13 cellular contexts compared by ENCODE assay signal in genomic region chr4:109547394-109547793, GRCh38.
"Had no signal": no experiment of that assay in that cellular context is flagged by ENCODE, and none has a peak within 500 bp of the region (broad histone marks: within the 10 kb centered on the region; RNA-seq: fewer than 3 reads in every experiment).

No MANE protein-coding gene starts in this region.

- DNase-seq: activated CD4-positive, alpha-beta T cell treated with anti-CD3 and anti-CD28 coated beads for 1 hour; activated CD4-positive, alpha-beta T cell treated with anti-CD3 and anti-CD28 coated beads, Interleukin-2, amount 50 U/mL, for 48 hours; activated naive CD4-positive, alpha-beta T cell; effector CD4-positive, alpha-beta T cell; hippocampal formation; kidney glomerular epithelial cell; naive B cell; posterior cingulate gyrus; right cardiac atrium; stimulated activated naive B cell treated with anti-CD40 and anti-IgM and Interleukin-4, amounts not matched to agents 10 μg/mL and 1 μg/mL and 100 μg/mL, for 72 hours; substantia nigra; trophoblast cell had no signal

- ATAC-seq: right cardiac atrium; stimulated activated naive B cell treated with anti-CD40 and anti-IgM and Interleukin-4, amounts not matched to agents 10 μg/mL and 1 μg/mL and 100 μg/mL, for 72 hours had no signal

- H3K27ac Mint-ChIP-seq: activated T-helper 1 cell treated with anti-CD3 and anti-CD28 coated beads, Interleukin-12 subunit alpha, Interleukin-12 subunit beta, Interleukin-2, Interleukin-4 antibody, amounts not matched to agents 30 ng/mL and 10 ng/mL and 1 ng/mL, durations not matched to agents 14 hours and 24 hours and 36 hours; stimulated activated naive B cell treated with anti-CD40 and anti-IgM and Interleukin-4, amounts not matched to agents 10 μg/mL and 1 μg/mL and 100 μg/mL, for 72 hours had no signal

- H3K27me3 Mint-ChIP-seq: naive B cell; stimulated activated naive B cell treated with anti-CD40 and anti-IgM and Interleukin-4, amounts not matched to agents 10 μg/mL and 1 μg/mL and 100 μg/mL, for 72 hours had no signal

- H3K4me3 Mint-ChIP-seq: activated T-helper 1 cell treated with anti-CD3 and anti-CD28 coated beads, Interleukin-12 subunit alpha, Interleukin-12 subunit beta, Interleukin-2, Interleukin-4 antibody, amounts not matched to agents 30 ng/mL and 10 ng/mL and 1 ng/mL, durations not matched to agents 14 hours and 24 hours and 36 hours; naive B cell; stimulated activated naive B cell treated with anti-CD40 and anti-IgM and Interleukin-4, amounts not matched to agents 10 μg/mL and 1 μg/mL and 100 μg/mL, for 72 hours had no signal
